ENCODE assay signal across 1 cellular context in the genomic region with DNA sequence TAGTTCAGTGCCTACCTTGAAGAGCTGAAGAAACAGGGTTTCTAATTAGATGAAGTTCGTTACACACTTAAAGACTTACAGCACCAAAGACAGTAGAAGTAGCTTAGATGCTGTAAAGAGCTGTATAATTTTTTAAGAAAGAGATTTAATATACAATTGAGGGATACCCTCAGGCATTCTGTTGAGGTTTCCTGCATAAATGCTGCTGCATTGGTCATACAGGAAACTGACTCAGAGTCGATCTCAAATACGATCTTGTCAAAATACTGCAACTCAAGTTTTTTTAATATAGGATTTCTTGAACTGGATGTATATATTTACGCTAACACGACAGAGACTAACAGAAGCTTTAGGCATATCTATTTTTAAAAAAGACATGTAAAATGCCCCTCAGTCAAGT.
TF ChIP-seq lines count a peak whose summit lies in the region.

No MANE protein-coding gene starts in this region.

TF ChIP-seq in SK-N-SH, 30 proteins besides CTCF, POLR2A, EP300 and RAD21 (continued from another document):
- TF ChIP-seq, protein P1, sequence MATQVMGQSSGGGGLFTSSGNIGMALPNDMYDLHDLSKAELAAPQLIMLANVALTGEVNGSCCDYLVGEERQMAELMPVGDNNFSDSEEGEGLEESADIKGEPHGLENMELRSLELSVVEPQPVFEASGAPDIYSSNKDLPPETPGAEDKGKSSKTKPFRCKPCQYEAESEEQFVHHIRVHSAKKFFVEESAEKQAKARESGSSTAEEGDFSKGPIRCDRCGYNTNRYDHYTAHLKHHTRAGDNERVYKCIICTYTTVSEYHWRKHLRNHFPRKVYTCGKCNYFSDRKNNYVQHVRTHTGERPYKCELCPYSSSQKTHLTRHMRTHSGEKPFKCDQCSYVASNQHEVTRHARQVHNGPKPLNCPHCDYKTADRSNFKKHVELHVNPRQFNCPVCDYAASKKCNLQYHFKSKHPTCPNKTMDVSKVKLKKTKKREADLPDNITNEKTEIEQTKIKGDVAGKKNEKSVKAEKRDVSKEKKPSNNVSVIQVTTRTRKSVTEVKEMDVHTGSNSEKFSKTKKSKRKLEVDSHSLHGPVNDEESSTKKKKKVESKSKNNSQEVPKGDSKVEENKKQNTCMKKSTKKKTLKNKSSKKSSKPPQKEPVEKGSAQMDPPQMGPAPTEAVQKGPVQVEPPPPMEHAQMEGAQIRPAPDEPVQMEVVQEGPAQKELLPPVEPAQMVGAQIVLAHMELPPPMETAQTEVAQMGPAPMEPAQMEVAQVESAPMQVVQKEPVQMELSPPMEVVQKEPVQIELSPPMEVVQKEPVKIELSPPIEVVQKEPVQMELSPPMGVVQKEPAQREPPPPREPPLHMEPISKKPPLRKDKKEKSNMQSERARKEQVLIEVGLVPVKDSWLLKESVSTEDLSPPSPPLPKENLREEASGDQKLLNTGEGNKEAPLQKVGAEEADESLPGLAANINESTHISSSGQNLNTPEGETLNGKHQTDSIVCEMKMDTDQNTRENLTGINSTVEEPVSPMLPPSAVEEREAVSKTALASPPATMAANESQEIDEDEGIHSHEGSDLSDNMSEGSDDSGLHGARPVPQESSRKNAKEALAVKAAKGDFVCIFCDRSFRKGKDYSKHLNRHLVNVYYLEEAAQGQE (IDR thresholded peaks at IDR 0.05; ENCODE audit: low read depth, low read length) = no peak
- TF ChIP-seq, protein P2, sequence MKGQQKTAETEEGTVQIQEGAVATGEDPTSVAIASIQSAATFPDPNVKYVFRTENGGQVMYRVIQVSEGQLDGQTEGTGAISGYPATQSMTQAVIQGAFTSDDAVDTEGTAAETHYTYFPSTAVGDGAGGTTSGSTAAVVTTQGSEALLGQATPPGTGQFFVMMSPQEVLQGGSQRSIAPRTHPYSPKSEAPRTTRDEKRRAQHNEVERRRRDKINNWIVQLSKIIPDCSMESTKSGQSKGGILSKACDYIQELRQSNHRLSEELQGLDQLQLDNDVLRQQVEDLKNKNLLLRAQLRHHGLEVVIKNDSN (IDR thresholded peaks at IDR 0.05; ENCODE audit: borderline replicate concordance, low read depth) = no peak
- no peak for TF ChIP-seq FOXJ3 (CRISPR knock-in tag; IDR thresholded peaks at IDR 0.05)
- TF ChIP-seq CHD2 (IDR thresholded peaks at IDR 0.05; ENCODE audit: low read length, partially characterized antibody) = no peak
- TF ChIP-seq RXRA (IDR thresholded peaks at IDR 0.05; ENCODE audit: borderline replicate concordance, low read depth) = no peak
- TF ChIP-seq POLR2AphosphoS5 (IDR thresholded peaks at IDR 0.05; ENCODE audit: low read depth, low read length) = no peak
- no peak for TF ChIP-seq TEAD4 (IDR thresholded peaks at IDR 0.05; ENCODE audit: borderline replicate concordance, insufficient read depth)
- TF ChIP-seq, protein P3, sequence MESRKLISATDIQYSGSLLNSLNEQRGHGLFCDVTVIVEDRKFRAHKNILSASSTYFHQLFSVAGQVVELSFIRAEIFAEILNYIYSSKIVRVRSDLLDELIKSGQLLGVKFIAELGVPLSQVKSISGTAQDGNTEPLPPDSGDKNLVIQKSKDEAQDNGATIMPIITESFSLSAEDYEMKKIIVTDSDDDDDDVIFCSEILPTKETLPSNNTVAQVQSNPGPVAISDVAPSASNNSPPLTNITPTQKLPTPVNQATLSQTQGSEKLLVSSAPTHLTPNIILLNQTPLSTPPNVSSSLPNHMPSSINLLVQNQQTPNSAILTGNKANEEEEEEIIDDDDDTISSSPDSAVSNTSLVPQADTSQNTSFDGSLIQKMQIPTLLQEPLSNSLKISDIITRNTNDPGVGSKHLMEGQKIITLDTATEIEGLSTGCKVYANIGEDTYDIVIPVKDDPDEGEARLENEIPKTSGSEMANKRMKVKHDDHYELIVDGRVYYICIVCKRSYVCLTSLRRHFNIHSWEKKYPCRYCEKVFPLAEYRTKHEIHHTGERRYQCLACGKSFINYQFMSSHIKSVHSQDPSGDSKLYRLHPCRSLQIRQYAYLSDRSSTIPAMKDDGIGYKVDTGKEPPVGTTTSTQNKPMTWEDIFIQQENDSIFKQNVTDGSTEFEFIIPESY (IDR thresholded peaks at IDR 0.05; ENCODE audit: borderline replicate concordance, low read depth) = no peak
- no peak for TF ChIP-seq RFX5 (IDR thresholded peaks at IDR 0.05; ENCODE audit: low read length)
- TF ChIP-seq GABPA (IDR thresholded peaks at IDR 0.05; ENCODE audit: low read depth) = peak; percentile 23; the same call in 1 of the 2 replicates
- peak; percentile 47; the same call in 1 of the 2 replicates for TF ChIP-seq TAF1 (IDR thresholded peaks at IDR 0.05; ENCODE audit: borderline replicate concordance, low read depth, low read length)
- TF ChIP-seq NRF1 (IDR thresholded peaks at IDR 0.05; ENCODE audit: low read depth, low read length) = no peak
- no peak for TF ChIP-seq SIN3A (IDR thresholded peaks at IDR 0.05; ENCODE audit: borderline replicate concordance, low read depth, low read length)
- peak; percentile 29; the same call in 1 of the 2 replicates for TF ChIP-seq MEF2A (IDR thresholded peaks at IDR 0.05; ENCODE audit: borderline replicate concordance, low read depth)
- TF ChIP-seq, protein P4, sequence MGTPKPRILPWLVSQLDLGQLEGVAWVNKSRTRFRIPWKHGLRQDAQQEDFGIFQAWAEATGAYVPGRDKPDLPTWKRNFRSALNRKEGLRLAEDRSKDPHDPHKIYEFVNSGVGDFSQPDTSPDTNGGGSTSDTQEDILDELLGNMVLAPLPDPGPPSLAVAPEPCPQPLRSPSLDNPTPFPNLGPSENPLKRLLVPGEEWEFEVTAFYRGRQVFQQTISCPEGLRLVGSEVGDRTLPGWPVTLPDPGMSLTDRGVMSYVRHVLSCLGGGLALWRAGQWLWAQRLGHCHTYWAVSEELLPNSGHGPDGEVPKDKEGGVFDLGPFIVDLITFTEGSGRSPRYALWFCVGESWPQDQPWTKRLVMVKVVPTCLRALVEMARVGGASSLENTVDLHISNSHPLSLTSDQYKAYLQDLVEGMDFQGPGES (IDR thresholded peaks at IDR 0.05; ENCODE audit: low read depth, low read length) = no peak
- TF ChIP-seq JUND (IDR thresholded peaks at IDR 0.05) = peak; percentile 93
- peak; percentile 19 for TF ChIP-seq GATA2 (CRISPR knock-in tag; IDR thresholded peaks at IDR 0.05)
